In genomic region chr20:22245139-22245538, GRCh38 we compare ENCODE assay signal across 1 cellular context.
TF ChIP-seq lines count a peak whose summit lies in the region.

No MANE protein-coding gene starts in this region.

TF ChIP-seq in HepG2, 621 proteins besides CTCF, POLR2A, EP300 and RAD21 (continued from another document):
- TF ChIP-seq, protein P1, sequence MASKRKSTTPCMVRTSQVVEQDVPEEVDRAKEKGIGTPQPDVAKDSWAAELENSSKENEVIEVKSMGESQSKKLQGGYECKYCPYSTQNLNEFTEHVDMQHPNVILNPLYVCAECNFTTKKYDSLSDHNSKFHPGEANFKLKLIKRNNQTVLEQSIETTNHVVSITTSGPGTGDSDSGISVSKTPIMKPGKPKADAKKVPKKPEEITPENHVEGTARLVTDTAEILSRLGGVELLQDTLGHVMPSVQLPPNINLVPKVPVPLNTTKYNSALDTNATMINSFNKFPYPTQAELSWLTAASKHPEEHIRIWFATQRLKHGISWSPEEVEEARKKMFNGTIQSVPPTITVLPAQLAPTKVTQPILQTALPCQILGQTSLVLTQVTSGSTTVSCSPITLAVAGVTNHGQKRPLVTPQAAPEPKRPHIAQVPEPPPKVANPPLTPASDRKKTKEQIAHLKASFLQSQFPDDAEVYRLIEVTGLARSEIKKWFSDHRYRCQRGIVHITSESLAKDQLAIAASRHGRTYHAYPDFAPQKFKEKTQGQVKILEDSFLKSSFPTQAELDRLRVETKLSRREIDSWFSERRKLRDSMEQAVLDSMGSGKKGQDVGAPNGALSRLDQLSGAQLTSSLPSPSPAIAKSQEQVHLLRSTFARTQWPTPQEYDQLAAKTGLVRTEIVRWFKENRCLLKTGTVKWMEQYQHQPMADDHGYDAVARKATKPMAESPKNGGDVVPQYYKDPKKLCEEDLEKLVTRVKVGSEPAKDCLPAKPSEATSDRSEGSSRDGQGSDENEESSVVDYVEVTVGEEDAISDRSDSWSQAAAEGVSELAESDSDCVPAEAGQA (IDR thresholded peaks at IDR 0.05; ENCODE audit: low read depth), result no peak
- TF ChIP-seq, protein P1 (CRISPR knock-in tag; IDR thresholded peaks at IDR 0.05; ENCODE audit: borderline replicate concordance), result no peak
- TF ChIP-seq ZNF484 (CRISPR knock-in tag; IDR thresholded peaks at IDR 0.05; ENCODE audit: borderline replicate concordance, low read depth), result no peak
- no peak for TF ChIP-seq MXD3 (CRISPR knock-in tag; IDR thresholded peaks at IDR 0.05)
- TF ChIP-seq, protein P2, sequence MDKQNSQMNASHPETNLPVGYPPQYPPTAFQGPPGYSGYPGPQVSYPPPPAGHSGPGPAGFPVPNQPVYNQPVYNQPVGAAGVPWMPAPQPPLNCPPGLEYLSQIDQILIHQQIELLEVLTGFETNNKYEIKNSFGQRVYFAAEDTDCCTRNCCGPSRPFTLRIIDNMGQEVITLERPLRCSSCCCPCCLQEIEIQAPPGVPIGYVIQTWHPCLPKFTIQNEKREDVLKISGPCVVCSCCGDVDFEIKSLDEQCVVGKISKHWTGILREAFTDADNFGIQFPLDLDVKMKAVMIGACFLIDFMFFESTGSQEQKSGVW (CRISPR knock-in tag; IDR thresholded peaks at IDR 0.05; ENCODE audit: borderline replicate concordance), result no peak
- no peak for TF ChIP-seq ATF7-NPFF (CRISPR knock-in tag; IDR thresholded peaks at IDR 0.05; ENCODE audit: low read depth)
- TF ChIP-seq, protein P3, sequence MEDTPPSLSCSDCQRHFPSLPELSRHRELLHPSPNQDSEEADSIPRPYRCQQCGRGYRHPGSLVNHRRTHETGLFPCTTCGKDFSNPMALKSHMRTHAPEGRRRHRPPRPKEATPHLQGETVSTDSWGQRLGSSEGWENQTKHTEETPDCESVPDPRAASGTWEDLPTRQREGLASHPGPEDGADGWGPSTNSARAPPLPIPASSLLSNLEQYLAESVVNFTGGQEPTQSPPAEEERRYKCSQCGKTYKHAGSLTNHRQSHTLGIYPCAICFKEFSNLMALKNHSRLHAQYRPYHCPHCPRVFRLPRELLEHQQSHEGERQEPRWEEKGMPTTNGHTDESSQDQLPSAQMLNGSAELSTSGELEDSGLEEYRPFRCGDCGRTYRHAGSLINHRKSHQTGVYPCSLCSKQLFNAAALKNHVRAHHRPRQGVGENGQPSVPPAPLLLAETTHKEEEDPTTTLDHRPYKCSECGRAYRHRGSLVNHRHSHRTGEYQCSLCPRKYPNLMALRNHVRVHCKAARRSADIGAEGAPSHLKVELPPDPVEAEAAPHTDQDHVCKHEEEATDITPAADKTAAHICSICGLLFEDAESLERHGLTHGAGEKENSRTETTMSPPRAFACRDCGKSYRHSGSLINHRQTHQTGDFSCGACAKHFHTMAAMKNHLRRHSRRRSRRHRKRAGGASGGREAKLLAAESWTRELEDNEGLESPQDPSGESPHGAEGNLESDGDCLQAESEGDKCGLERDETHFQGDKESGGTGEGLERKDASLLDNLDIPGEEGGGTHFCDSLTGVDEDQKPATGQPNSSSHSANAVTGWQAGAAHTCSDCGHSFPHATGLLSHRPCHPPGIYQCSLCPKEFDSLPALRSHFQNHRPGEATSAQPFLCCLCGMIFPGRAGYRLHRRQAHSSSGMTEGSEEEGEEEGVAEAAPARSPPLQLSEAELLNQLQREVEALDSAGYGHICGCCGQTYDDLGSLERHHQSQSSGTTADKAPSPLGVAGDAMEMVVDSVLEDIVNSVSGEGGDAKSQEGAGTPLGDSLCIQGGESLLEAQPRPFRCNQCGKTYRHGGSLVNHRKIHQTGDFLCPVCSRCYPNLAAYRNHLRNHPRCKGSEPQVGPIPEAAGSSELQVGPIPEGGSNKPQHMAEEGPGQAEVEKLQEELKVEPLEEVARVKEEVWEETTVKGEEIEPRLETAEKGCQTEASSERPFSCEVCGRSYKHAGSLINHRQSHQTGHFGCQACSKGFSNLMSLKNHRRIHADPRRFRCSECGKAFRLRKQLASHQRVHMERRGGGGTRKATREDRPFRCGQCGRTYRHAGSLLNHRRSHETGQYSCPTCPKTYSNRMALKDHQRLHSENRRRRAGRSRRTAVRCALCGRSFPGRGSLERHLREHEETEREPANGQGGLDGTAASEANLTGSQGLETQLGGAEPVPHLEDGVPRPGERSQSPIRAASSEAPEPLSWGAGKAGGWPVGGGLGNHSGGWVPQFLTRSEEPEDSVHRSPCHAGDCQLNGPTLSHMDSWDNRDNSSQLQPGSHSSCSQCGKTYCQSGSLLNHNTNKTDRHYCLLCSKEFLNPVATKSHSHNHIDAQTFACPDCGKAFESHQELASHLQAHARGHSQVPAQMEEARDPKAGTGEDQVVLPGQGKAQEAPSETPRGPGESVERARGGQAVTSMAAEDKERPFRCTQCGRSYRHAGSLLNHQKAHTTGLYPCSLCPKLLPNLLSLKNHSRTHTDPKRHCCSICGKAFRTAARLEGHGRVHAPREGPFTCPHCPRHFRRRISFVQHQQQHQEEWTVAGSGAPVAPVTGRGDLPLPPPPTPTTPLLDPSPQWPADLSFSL (CRISPR knock-in tag; IDR thresholded peaks at IDR 0.05), result 0 out of 2 replicates have a peak, but pooled peaks have one; percentile 13
- TF ChIP-seq KLF12 (CRISPR knock-in tag; IDR thresholded peaks at IDR 0.05; ENCODE audit: borderline replicate concordance), result no peak
- TF ChIP-seq, protein P4, sequence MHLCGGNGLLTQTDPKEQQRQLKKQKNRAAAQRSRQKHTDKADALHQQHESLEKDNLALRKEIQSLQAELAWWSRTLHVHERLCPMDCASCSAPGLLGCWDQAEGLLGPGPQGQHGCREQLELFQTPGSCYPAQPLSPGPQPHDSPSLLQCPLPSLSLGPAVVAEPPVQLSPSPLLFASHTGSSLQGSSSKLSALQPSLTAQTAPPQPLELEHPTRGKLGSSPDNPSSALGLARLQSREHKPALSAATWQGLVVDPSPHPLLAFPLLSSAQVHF (CRISPR knock-in tag; IDR thresholded peaks at IDR 0.05), result no peak
- TF ChIP-seq, protein P5, sequence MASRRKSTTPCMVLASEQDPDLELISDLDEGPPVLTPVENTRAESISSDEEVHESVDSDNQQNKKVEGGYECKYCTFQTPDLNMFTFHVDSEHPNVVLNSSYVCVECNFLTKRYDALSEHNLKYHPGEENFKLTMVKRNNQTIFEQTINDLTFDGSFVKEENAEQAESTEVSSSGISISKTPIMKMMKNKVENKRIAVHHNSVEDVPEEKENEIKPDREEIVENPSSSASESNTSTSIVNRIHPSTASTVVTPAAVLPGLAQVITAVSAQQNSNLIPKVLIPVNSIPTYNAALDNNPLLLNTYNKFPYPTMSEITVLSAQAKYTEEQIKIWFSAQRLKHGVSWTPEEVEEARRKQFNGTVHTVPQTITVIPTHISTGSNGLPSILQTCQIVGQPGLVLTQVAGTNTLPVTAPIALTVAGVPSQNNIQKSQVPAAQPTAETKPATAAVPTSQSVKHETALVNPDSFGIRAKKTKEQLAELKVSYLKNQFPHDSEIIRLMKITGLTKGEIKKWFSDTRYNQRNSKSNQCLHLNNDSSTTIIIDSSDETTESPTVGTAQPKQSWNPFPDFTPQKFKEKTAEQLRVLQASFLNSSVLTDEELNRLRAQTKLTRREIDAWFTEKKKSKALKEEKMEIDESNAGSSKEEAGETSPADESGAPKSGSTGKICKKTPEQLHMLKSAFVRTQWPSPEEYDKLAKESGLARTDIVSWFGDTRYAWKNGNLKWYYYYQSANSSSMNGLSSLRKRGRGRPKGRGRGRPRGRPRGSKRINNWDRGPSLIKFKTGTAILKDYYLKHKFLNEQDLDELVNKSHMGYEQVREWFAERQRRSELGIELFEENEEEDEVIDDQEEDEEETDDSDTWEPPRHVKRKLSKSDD (CRISPR knock-in tag; IDR thresholded peaks at IDR 0.05; ENCODE audit: low read depth), result no peak
- TF ChIP-seq ZNF883 (CRISPR knock-in tag; IDR thresholded peaks at IDR 0.05; ENCODE audit: not compliant biosample characterization), result peak; percentile 39
- TF ChIP-seq KAT7 (CRISPR knock-in tag; IDR thresholded peaks at IDR 0.05; ENCODE audit: borderline replicate concordance), result no peak
- peak; percentile 46; the same call in 1 of the 2 replicates for TF ChIP-seq FOXO1 (CRISPR knock-in tag; IDR thresholded peaks at IDR 0.05)
- TF ChIP-seq ZNF264 (CRISPR knock-in tag; IDR thresholded peaks at IDR 0.05), result 0 out of 2 replicates have a peak, but pooled peaks have one; percentile 34
- peak; percentile 92 for TF ChIP-seq SALL1 (CRISPR knock-in tag; IDR thresholded peaks at IDR 0.05)
